In genomic region chr6:132527791-132528190, GRCh38 we compare ENCODE assay signal across 16 cellular contexts. TPM values are rescaled to one million over a fixed set of nuclear protein-coding genes. Genes with fewer than 3 reads are reported as not detected.
DNase-seq lines count a peak whose midpoint lies in the region; TF ChIP-seq lines count a peak whose summit lies in the region.
"Had no signal": no experiment of that assay in that cellular context is flagged by ENCODE, and none has a peak within 500 bp of the region (broad histone marks: within the 10 kb centered on the region; RNA-seq: fewer than 3 reads in every experiment).

No MANE protein-coding gene starts in this region.

- H3K36me3 ChIP-seq in A673 (ENCODE audit: insufficient read depth, low read length, poor library complexity, severe bottlenecking) = no peaks in the 10 kb centered on the region
- H3K36me3 ChIP-seq: heart left ventricle, upper lobe of left lung had no signal

- no peaks in the 10 kb centered on the region for H3K4me1 ChIP-seq in A673 (ENCODE audit: insufficient read depth, low read length, poor library complexity, severe bottlenecking)
- H3K4me1 ChIP-seq: heart left ventricle had no signal

- H3K27ac ChIP-seq in A673 (ENCODE audit: low read depth, low read length, poor library complexity, severe bottlenecking) = no peak overlapping the region
- H3K27ac ChIP-seq: heart left ventricle, upper lobe of left lung had no signal

- POLR2A ChIA-PET in A673 (lab: Charles Lee; ENCODE audit: low non-redundant PET) = no interaction called here

- no peaks in the 10 kb centered on the region for H3K9me3 ChIP-seq in A673 (ENCODE audit: low read depth, low read length, poor library complexity, severe bottlenecking)
- H3K9me3 ChIP-seq: heart left ventricle, upper lobe of left lung had no signal

- intact Hi-C loops in A673 (cut with micrococcal nuclease; ENCODE audit: unreplicated experiment) = loop anchor here (10.0 kb wide), 1 partner anchor 267 kb away; the partner anchor contains the start of gene SLC18B1

- no TSS peak for BruUV-seq in A673 (replicated peaks; lab: Mats Ljungman, UMichigan)

- no peak for TF ChIP-seq CTCF in A673 (conservative IDR thresholded peaks at IDR 0.05; ENCODE audit: low read depth, low read length)
- TF ChIP-seq CTCF in NB4 (IDR thresholded peaks at IDR 0.05; ENCODE audit: low read depth, low read length) = no peak
- TF ChIP-seq CTCF in epithelial cell of esophagus (IDR thresholded peaks at IDR 0.05; ENCODE audit: insufficient read depth, low read depth, low read length, missing control alignments) = no peak

- H3K27me3 ChIP-seq in A673 (replicated peaks; ENCODE audit: insufficient read depth, low read depth, low read length, poor library complexity) = peaks cover 7% of the 10 kb centered on the region
- H3K27me3 ChIP-seq: upper lobe of left lung had no signal

- DNase-seq in A673 (ENCODE audit: low spot score) (peak; percentile 69), EL (peak; percentile 89), NB4 (ENCODE audit: low read depth) (peak; percentile 68), epithelial cell of esophagus (ENCODE audit: low read depth) (peak; percentile 48), NCI-H2107 (lab: John Stamatoyannopoulos, UW) (no peak), cerebellar cortex (ENCODE audit: low spot score) (no peak)
- no peak for DNase-seq in activated T-cell treated with anti-CD3 and anti-CD28 coated beads, Interleukin-2, amount 50 U/mL, for 48 hours
- no peak for DNase-seq in central memory CD4-positive, alpha-beta T cell
- DNase-seq: activated CD8-positive, alpha-beta T cell treated with anti-CD3 and anti-CD28 coated beads for 36 hours; DND-41; heart left ventricle; stimulated activated naive CD4-positive, alpha-beta T cell; upper lobe of left lung had no signal

- H3K4me3 ChIP-seq in A673 (ENCODE audit: low read depth, low read length, poor library complexity, severe bottlenecking) = no peak overlapping the region
- H3K4me3 ChIP-seq in NB4 (ENCODE audit: low read depth, low read length) = no peak overlapping the region
- H3K4me3 ChIP-seq in epithelial cell of esophagus (ENCODE audit: low read length) = no peak overlapping the region
- H3K4me3 ChIP-seq: heart left ventricle, upper lobe of left lung had no signal

- CTCF ChIA-PET in A673 (lab: Charles Lee) = no interaction called here

- no peak for TF ChIP-seq POLR2A in NB4 (IDR thresholded peaks at IDR 0.05; ENCODE audit: extremely low read depth, insufficient read length)

RNA-seq across cellular contexts. Expression of gene TAAR9, which starts 10.3 kb away (rescaled TPM):
- total RNA-seq in A673 (2021) = not detected in 2 replicates
- total RNA-seq: activated CD8-positive, alpha-beta T cell treated with anti-CD3 and anti-CD28 coated beads for 36 hours; B cell; esophagus mucosa; heart left ventricle; omental fat pad; upper lobe of left lung had no signal

RNA-seq across cellular contexts. Expression of gene STX7, which starts 14.9 kb away (rescaled TPM):
- 19.5 and 22.4 TPM in 2 replicates for total RNA-seq in A673 (2021)

RNA-seq across cellular contexts. Expression of gene TAAR8, which starts 24.7 kb away (rescaled TPM):
- not detected in 2 replicates for total RNA-seq in A673 (2021)
- total RNA-seq: activated CD8-positive, alpha-beta T cell treated with anti-CD3 and anti-CD28 coated beads for 36 hours; B cell; esophagus mucosa; heart left ventricle; omental fat pad; upper lobe of left lung had no signal

RNA-seq across cellular contexts. Expression of gene TAAR6, which starts 42.3 kb away (rescaled TPM):
- total RNA-seq in A673 (2021) = not detected in 2 replicates
- total RNA-seq: activated CD8-positive, alpha-beta T cell treated with anti-CD3 and anti-CD28 coated beads for 36 hours; B cell; esophagus mucosa; heart left ventricle; omental fat pad; upper lobe of left lung had no signal

Comparison
In these comparisons a context has a peak if more than half of its experiments do, and no peak if none do; other contexts are left out.
1. DNase-seq: peak in A673 (single experiment), EL (single experiment), NB4 (single experiment) and epithelial cell of esophagus (single experiment); none in NCI-H2107 (single experiment), cerebellar cortex (single experiment), activated T-cell treated with anti-CD3 and anti-CD28 coated beads, Interleukin-2, amount 50 U/mL, for 48 hours (0 of 2) and central memory CD4-positive, alpha-beta T cell (single experiment).